Comparison of ENCODE assay signal across 8 cellular contexts in the genomic region with DNA sequence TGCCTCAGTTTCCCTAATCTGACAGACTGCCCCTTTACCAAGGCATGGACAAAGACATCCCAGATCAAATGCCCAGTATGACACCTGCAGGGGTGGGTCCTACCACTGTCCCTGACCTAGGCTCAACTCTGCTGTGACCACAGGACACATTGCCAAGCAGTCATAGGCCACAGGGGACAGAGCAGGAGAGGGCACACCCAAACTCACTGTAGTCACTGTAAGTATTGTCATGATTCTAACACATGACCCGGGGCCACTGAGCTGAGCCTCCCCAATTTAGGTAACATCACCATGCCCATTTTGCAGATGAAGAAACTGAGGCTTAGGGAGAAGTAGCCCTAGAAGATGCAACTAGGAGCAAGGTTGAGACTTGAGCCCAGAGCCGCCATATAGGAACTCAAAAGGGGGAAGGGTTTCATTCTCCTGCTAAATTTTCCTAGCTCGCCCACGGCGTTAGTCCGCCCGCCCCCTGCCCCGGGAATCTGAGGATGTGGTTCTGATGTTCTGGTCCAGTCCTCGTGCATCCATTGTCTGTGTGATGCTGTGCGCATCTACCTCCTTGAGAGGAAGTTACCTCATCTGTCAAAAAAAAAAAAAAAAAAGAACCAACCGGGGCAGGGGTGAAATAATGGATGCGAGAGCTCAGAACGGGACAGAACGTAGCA. TPM values are rescaled to one million over a fixed set of nuclear protein-coding genes. Genes with fewer than 3 reads are reported as not detected.
"Had no signal": no experiment of that assay in that cellular context is flagged by ENCODE, and none has a peak within 500 bp of the region (broad histone marks: within the 10 kb centered on the region; RNA-seq: fewer than 3 reads in every experiment).

No MANE protein-coding gene starts in this region.

- H3K27ac ChIP-seq: dorsolateral prefrontal cortex, thyroid gland had no signal

- H3K27me3 ChIP-seq: dorsolateral prefrontal cortex, thyroid gland had no signal

- DNase-seq: activated CD4-positive, alpha-beta T cell treated with anti-CD3 and anti-CD28 coated beads, Interleukin-2, amount 50 U/mL, for 4 hours; activated CD4-positive, CD25-positive, alpha-beta regulatory T cell treated with anti-CD3 and anti-CD28 coated beads, Interleukin-2, amount 50 U/mL, for 72 hours; activated effector memory CD4-positive, alpha-beta T cell treated with anti-CD3 and anti-CD28 coated beads, Interleukin-2, amount 50 U/mL, for 16 hours; activated naive CD8-positive, alpha-beta T cell treated with anti-CD3 and anti-CD28 coated beads for 36 hours; activated T-cell treated with anti-CD3 and anti-CD28 coated beads, Interleukin-2, amount 50 U/mL, for 24 hours had no signal

- H3K36me3 ChIP-seq: thyroid gland had no signal

- H3K4me3 ChIP-seq: dorsolateral prefrontal cortex, thyroid gland had no signal

- H3K9me3 ChIP-seq: thyroid gland had no signal

RNA-seq across cellular contexts. Expression of a gene that starts 44.8 kb away (rescaled TPM):
- total RNA-seq: pulmonary artery endothelial cell had no signal
